In genomic region chr17:10210151-10210574, GRCh38 we compare ENCODE assay signal across 12 cellular contexts. TPM values are rescaled to one million over a fixed set of nuclear protein-coding genes. Genes with fewer than 3 reads are reported as not detected.
DNase-seq lines count a peak whose midpoint lies in the region; ATAC-seq, FAIRE-seq and TF ChIP-seq lines count a peak whose summit lies in the region.
"Had no signal": no experiment of that assay in that cellular context is flagged by ENCODE, and none has a peak within 500 bp of the region (broad histone marks: within the 10 kb centered on the region; RNA-seq: fewer than 3 reads in every experiment).

No MANE protein-coding gene starts in this region.

- POLR2A ChIA-PET in WTC11 (lab: Charles Lee): no interaction called here
- POLR2A ChIA-PET in A673 (lab: Charles Lee; ENCODE audit: low non-redundant PET): no interaction called here

- WGBS in pancreas, 2 donors: 11 to 17% methylated on average over 6 of the region's 6 CpGs

- H3K27me3 ChIP-seq in pancreas (no peaks in the 10 kb centered on the region), A673 (replicated peaks; ENCODE audit: insufficient read depth, low read depth, low read length, poor library complexity) (no peaks in the 10 kb centered on the region)

- H3K27ac ChIP-seq in pancreas (peak overlapping the region in 2 of 4 donors; percentile 28 to 55), A673 (ENCODE audit: low read depth, low read length, poor library complexity, severe bottlenecking) (no peak overlapping the region)
- H3K27ac ChIP-seq: parathyroid adenoma had no signal

- H3K4me3 ChIP-seq in fibroblast of villous mesenchyme (ENCODE audit: low read depth, low read length) (no peak overlapping the region), pancreas (no peak overlapping the region), A673 (ENCODE audit: low read depth, low read length, poor library complexity, severe bottlenecking) (no peak overlapping the region)

- peak overlapping the region; percentile 27; the same call in 1 of the 2 replicates for H3K27ac Mint-ChIP-seq in WTC11
- H3K27ac Mint-ChIP-seq: B cell had no signal

- BruUV-seq in A673 (replicated peaks; lab: Mats Ljungman, UMichigan): no TSS peak

- H3K27me3 Mint-ChIP-seq in WTC11 (ENCODE audit: low read depth): no peaks in the 10 kb centered on the region; the same call in 1 of the 2 replicates
- H3K27me3 Mint-ChIP-seq: B cell had no signal

- TF ChIP-seq CTCF in WTC11 (IDR thresholded peaks at IDR 0.05) (no peak), fibroblast of villous mesenchyme (IDR thresholded peaks at IDR 0.05; ENCODE audit: insufficient read depth, low read depth, low read length) (no peak), pancreas (IDR thresholded peaks at IDR 0.05) (no peak), A673 (conservative IDR thresholded peaks at IDR 0.05; ENCODE audit: low read depth, low read length) (no peak)

- H3K4me1 ChIP-seq in pancreas (no peaks in the 10 kb centered on the region), A673 (ENCODE audit: insufficient read depth, low read length, poor library complexity, severe bottlenecking) (no peaks in the 10 kb centered on the region)
- H3K4me1 ChIP-seq: parathyroid adenoma had no signal

- intact Hi-C loops in pancreas (cut with DNase I) (no loop called here), A673 (cut with micrococcal nuclease; ENCODE audit: unreplicated experiment) (no loop called here)

- ATAC-seq in WTC11 (peak; percentile 93), pancreas (peak; percentile 54 to 94 (median 84)), HG02870 (IDR thresholded peaks at IDR 0.05; ENCODE audit: unreplicated experiment) (no peak), HG02840 (IDR thresholded peaks at IDR 0.05; ENCODE audit: low FRiP score, unreplicated experiment) (no peak)

- CTCF ChIA-PET in WTC11 (lab: Charles Lee) (interaction anchor here (0.6 to 2.3 kb wide), 2 partner anchors 17 to 86 kb away, joined by 3 to 7 read pairs; no protein-coding TSS in a partner anchor), A673 (lab: Charles Lee) (no interaction called here)

- H3K9me3 ChIP-seq in pancreas (no peaks in the 10 kb centered on the region), A673 (ENCODE audit: low read depth, low read length, poor library complexity, severe bottlenecking) (peaks cover 9% of the 10 kb centered on the region)

- DNase-seq in ELF-1 (ENCODE audit: low read depth, low spot score) (peak; percentile 92), WTC11 (ENCODE audit: low spot score) (peak; percentile 53), fibroblast of villous mesenchyme (ENCODE audit: low read depth) (peak; percentile 97), pancreas (peak in 2 of 6 donors; percentile 11 to 37), RKO (ENCODE audit: low spot score) (no peak), A673 (ENCODE audit: low spot score) (no peak)
- DNase-seq: activated CD8-positive, alpha-beta memory T cell treated with anti-CD3 and anti-CD28 coated beads, Interleukin-2, amount 50 U/mL, for 4 hours; NCI-H1930 had no signal

- H3K36me3 ChIP-seq in pancreas (no peaks in the 10 kb centered on the region), A673 (ENCODE audit: insufficient read depth, low read length, poor library complexity, severe bottlenecking) (no peaks in the 10 kb centered on the region)

- peaks cover 18% of the 10 kb centered on the region for H3K9me3 Mint-ChIP-seq in WTC11

- H3K4me3 Mint-ChIP-seq in WTC11: no peak overlapping the region
- H3K4me3 Mint-ChIP-seq: B cell had no signal

- FAIRE-seq in pancreas (lab: Jason Lieb, UNC): no peak

- peaks cover 11% of the 10 kb centered on the region for H3K36me3 Mint-ChIP-seq in WTC11

- peaks cover 28% of the 10 kb centered on the region for H3K4me1 Mint-ChIP-seq in WTC11
- H3K4me1 Mint-ChIP-seq: B cell had no signal

TF ChIP-seq in WTC11, 78 proteins besides CTCF, POLR2A, EP300 and RAD21:
- TF ChIP-seq EMX1 (CRISPR knock-in tag; IDR thresholded peaks at IDR 0.05): no peak
- TF ChIP-seq ESRRA (CRISPR knock-in tag; IDR thresholded peaks at IDR 0.05; ENCODE audit: borderline replicate concordance): peak; percentile 49; the same call in 1 of the 2 replicates
- TF ChIP-seq FOXK1 (CRISPR knock-in tag; IDR thresholded peaks at IDR 0.05): no peak

RNA-seq across cellular contexts. Expression of gene GAS7, which starts 11.8 kb away (rescaled TPM):
- total RNA-seq in WTC11 (2021) (12.3 to 13.9 TPM (median 13.4 TPM) in 3 replicates), fibroblast of villous mesenchyme (4.5 and 8.6 TPM in 2 replicates), pancreas (10 to 100 TPM in 3 of 6 donors, 1 to 10 TPM in 3; 2.0 to 22.9 (median 7.1) TPM), A673 (2021) (2.3 and 2.8 TPM in 2 replicates)
- 1 to 10 TPM; 1.9 to 4.0 TPM for polyA plus RNA-seq in pancreas

Comparison
In these comparisons a context has a peak if more than half of its experiments do, and no peak if none do; other contexts are left out.
1. DNase-seq: peak in ELF-1 (single experiment), WTC11 (single experiment) and fibroblast of villous mesenchyme (single experiment); none in RKO (single experiment) and A673 (single experiment).
2. ATAC-seq: peak in WTC11 (single experiment) and pancreas (4 of 4); none in HG02870 (single experiment) and HG02840 (single experiment).